Comparison of ENCODE assay signal across 8 cellular contexts in the genomic region with DNA sequence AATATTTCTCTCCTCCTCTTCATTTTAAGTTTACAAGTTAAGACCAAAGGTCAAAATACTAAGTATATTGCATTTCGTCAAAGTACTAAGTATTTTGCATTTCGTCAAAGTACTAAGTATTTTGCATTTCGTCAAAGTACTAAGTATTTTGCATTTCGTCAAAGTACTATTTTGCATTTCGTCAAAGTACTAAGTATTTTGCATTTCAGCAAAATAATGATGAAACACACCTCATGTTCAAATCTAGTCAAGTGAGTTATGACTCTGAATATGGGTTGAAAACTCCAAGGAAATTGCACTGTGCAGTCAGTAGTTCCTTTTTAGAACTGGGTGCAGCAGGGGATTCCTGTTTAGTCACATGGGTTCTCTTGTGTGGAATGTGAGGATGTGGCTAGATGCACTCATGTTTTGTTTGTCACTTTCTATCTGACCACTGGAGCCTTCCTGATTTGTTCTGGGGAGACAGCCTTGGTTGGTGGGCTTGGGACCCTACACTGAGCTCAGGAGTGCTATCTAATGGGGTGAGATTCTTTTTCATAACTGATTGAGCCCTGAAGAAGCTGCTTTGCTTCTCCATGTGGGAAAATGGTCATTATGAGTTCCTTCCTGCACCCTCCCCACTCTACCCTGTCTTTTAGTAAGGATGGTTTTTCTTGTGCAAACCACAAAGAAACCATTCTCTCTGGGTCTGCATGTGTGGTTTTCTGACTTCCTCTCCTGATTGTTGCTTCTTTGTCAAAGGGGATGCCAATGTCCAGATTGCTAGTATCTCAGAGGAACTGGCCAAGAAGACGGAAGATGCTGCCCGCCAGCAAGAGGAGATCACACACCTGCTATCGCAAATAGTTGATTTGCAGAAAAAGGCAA.
DNase-seq lines count a peak whose midpoint lies in the region; ATAC-seq and TF ChIP-seq lines count a peak whose summit lies in the region.

No MANE protein-coding gene starts in this region.

- intact Hi-C loops in activated CD8-positive, alpha-beta T cell treated with anti-CD3 and anti-CD28 coated beads for 36 hours (cut with micrococcal nuclease): loop anchor here (5.0 to 10.0 kb wide), 2 partner anchors 75 to 298 kb away; no protein-coding TSS in a partner anchor
- intact Hi-C loops in upper lobe of right lung (cut with DNase I): loop anchor here (10.0 kb wide), 1 partner anchor 298 kb away; no protein-coding TSS in a partner anchor

- H3K27me3 Mint-ChIP-seq in activated T-cell treated with anti-CD3 and anti-CD28 coated beads, Interleukin-2, amount 50 U/mL, for 24 hours: no peaks in the 10 kb centered on the region
- H3K27me3 Mint-ChIP-seq in activated CD8-positive, alpha-beta T cell treated with anti-CD3 and anti-CD28 coated beads for 36 hours: no peaks in the 10 kb centered on the region

- no peak for TF ChIP-seq CTCF in activated CD8-positive, alpha-beta T cell treated with anti-CD3 and anti-CD28 coated beads for 36 hours (IDR thresholded peaks at IDR 0.05)
- TF ChIP-seq CTCF in upper lobe of right lung (IDR thresholded peaks at IDR 0.05): no peak
- no peak for TF ChIP-seq CTCF in tibial nerve (IDR thresholded peaks at IDR 0.05)

- no peak for DNase-seq in activated T-cell treated with anti-CD3 and anti-CD28 coated beads, Interleukin-2, amount 50 U/mL, for 24 hours
- no peak for DNase-seq in activated T-cell treated with anti-CD3 and anti-CD28 coated beads, Interleukin-2, amount 50 U/mL, for 1 hour
- DNase-seq in activated CD8-positive, alpha-beta T cell treated with anti-CD3 and anti-CD28 coated beads for 36 hours: no peak
- DNase-seq in upper lobe of right lung: no peak
- DNase-seq in stimulated activated CD4-positive, alpha-beta T cell treated with anti-CD3 and anti-CD28 coated beads, Interleukin-4, amount 100 ng/mL, for 24 hours: no peak
- no peak for DNase-seq in NK-92 (lab: John Stamatoyannopoulos, UW; ENCODE audit: unreplicated experiment)
- DNase-seq in tibial nerve (ENCODE audit: low spot score in 2 of 2): no peak

- WGBS in tibial nerve, 2 donors: 80 to 84% methylated on average over 8 of the region's 8 CpGs

- no peaks in the 10 kb centered on the region for H3K9me3 Mint-ChIP-seq in activated T-cell treated with anti-CD3 and anti-CD28 coated beads, Interleukin-2, amount 50 U/mL, for 24 hours
- H3K9me3 Mint-ChIP-seq in activated CD8-positive, alpha-beta T cell treated with anti-CD3 and anti-CD28 coated beads for 36 hours: no peaks in the 10 kb centered on the region

- H3K4me1 ChIP-seq in upper lobe of right lung (no peaks in the 10 kb centered on the region), tibial nerve (peaks cover 0 to 14% (median 2%) of the 10 kb centered on the region in 4 donors)

- H3K4me1 Mint-ChIP-seq in activated T-cell treated with anti-CD3 and anti-CD28 coated beads, Interleukin-2, amount 50 U/mL, for 24 hours (ENCODE audit: low read depth): peaks cover 14% of the 10 kb centered on the region
- peaks cover 13% of the 10 kb centered on the region for H3K4me1 Mint-ChIP-seq in activated CD8-positive, alpha-beta T cell treated with anti-CD3 and anti-CD28 coated beads for 36 hours (ENCODE audit: low read depth)

- peaks cover 72% of the 10 kb centered on the region for H3K36me3 Mint-ChIP-seq in activated T-cell treated with anti-CD3 and anti-CD28 coated beads, Interleukin-2, amount 50 U/mL, for 24 hours (ENCODE audit: low read depth)
- peaks cover 20% of the 10 kb centered on the region for H3K36me3 Mint-ChIP-seq in activated CD8-positive, alpha-beta T cell treated with anti-CD3 and anti-CD28 coated beads for 36 hours (ENCODE audit: low read depth)

- ATAC-seq in HG03108 (IDR thresholded peaks at IDR 0.05; ENCODE audit: unreplicated experiment) (peak; percentile 35), upper lobe of right lung (peak; percentile 56)
- ATAC-seq in activated CD8-positive, alpha-beta T cell treated with anti-CD3 and anti-CD28 coated beads for 36 hours: no peak

- POLR2A ChIA-PET in activated CD8-positive, alpha-beta T cell treated with anti-CD3 and anti-CD28 coated beads for 36 hours (lab: Charles Lee): no interaction called here

- TF ChIP-seq POLR2A in tibial nerve (IDR thresholded peaks at IDR 0.05): no peak

- H3K27ac Mint-ChIP-seq in activated T-cell treated with anti-CD3 and anti-CD28 coated beads, Interleukin-2, amount 50 U/mL, for 24 hours: peak overlapping the region; percentile 44
- peak overlapping the region; percentile 28 for H3K27ac Mint-ChIP-seq in activated CD8-positive, alpha-beta T cell treated with anti-CD3 and anti-CD28 coated beads for 36 hours

- peaks cover 63% of the 10 kb centered on the region for H3K36me3 ChIP-seq in upper lobe of right lung
- peaks cover 3 to 74% (median 5%) of the 10 kb centered on the region in 3 donors for H3K36me3 ChIP-seq in tibial nerve

- no peak for TF ChIP-seq EP300 in tibial nerve (IDR thresholded peaks at IDR 0.05)

- H3K4me3 Mint-ChIP-seq in activated T-cell treated with anti-CD3 and anti-CD28 coated beads, Interleukin-2, amount 50 U/mL, for 24 hours: no peak overlapping the region
- H3K4me3 Mint-ChIP-seq in activated CD8-positive, alpha-beta T cell treated with anti-CD3 and anti-CD28 coated beads for 36 hours: no peak overlapping the region

- H3K27ac ChIP-seq in upper lobe of right lung (no peak overlapping the region), tibial nerve (no peak overlapping the region)

- no peaks in the 10 kb centered on the region for H3K9me3 ChIP-seq in upper lobe of right lung
- H3K9me3 ChIP-seq in tibial nerve: no peaks in the 10 kb centered on the region

- H3K4me3 ChIP-seq in upper lobe of right lung (no peak overlapping the region), tibial nerve (no peak overlapping the region)

- H3K27me3 ChIP-seq in upper lobe of right lung (no peaks in the 10 kb centered on the region), tibial nerve (no peaks in the 10 kb centered on the region)

- CTCF ChIA-PET in activated CD8-positive, alpha-beta T cell treated with anti-CD3 and anti-CD28 coated beads for 36 hours (lab: Charles Lee): interaction anchor here (1.3 to 3.9 kb wide), 10 partner anchors 11 to 397 kb away, joined by 5 to 44 read pairs (median 16); no protein-coding TSS in a partner anchor
